8 cellular contexts compared by ENCODE assay signal in genomic region chr18:11947214-11948119, GRCh38. TPM values are rescaled to one million over a fixed set of nuclear protein-coding genes. Genes with fewer than 3 reads are reported as not detected.
DNase-seq lines count a peak whose midpoint lies in the region; ATAC-seq and TF ChIP-seq lines count a peak whose summit lies in the region.

No MANE protein-coding gene starts in this region.

- peak overlapping the region; percentile 99 for H4K91ac ChIP-seq in mesenchymal stem cell (ENCODE audit: low read length)

- H3K27ac ChIP-seq in mesenchymal stem cell (ENCODE audit: low read length, poor library complexity, severe bottlenecking), result peak overlapping the region; percentile 83

- peaks cover 4% of the 10 kb centered on the region for H3K36me3 Mint-ChIP-seq in effector memory CD8-positive, alpha-beta T cell (ENCODE audit: insufficient read depth)

- H3K9me3 ChIP-seq in mesenchymal stem cell (ENCODE audit: control insufficient read depth, low read length), result no peaks in the 10 kb centered on the region

- H3K4ac ChIP-seq in mesenchymal stem cell (ENCODE audit: low read depth in 1 of 2, low read length in 2 of 2), result peak overlapping the region; percentile 84 to 93

- H2BK12ac ChIP-seq in mesenchymal stem cell (ENCODE audit: low read length in 2 of 2), result peak overlapping the region; percentile 51 to 94

- H3K23ac ChIP-seq in mesenchymal stem cell (ENCODE audit: low read length in 2 of 2), result no peak overlapping the region

- peak overlapping the region; percentile 95 for H3K18ac ChIP-seq in mesenchymal stem cell (ENCODE audit: low read depth in 1 of 2, low read length in 2 of 2)

- H3K79me1 ChIP-seq in mesenchymal stem cell (replicated peaks; ENCODE audit: low read length, poor library complexity, severe bottlenecking), result no peaks in the 10 kb centered on the region

- peak overlapping the region in 1 of 2 experiments; percentile 72 for H3K4me3 ChIP-seq in mesenchymal stem cell (ENCODE audit: insufficient read depth in 1 of 2, low read depth in 1 of 2, low read length in 2 of 2)

- peak overlapping the region; percentile 83 to 92 for H3K27ac Mint-ChIP-seq in effector memory CD8-positive, alpha-beta T cell

- peak overlapping the region; percentile 94 for H3K9ac ChIP-seq in mesenchymal stem cell (ENCODE audit: low read length)

- no peaks in the 10 kb centered on the region for H3K27me3 ChIP-seq in mesenchymal stem cell (ENCODE audit: control insufficient read depth in 1 of 2, insufficient read depth in 1 of 2, low read length in 2 of 2)

- peak overlapping the region; percentile 97 for H2BK5ac ChIP-seq in mesenchymal stem cell (ENCODE audit: low read depth, low read length, poor library complexity, severe bottlenecking)

- POLR2A ChIA-PET in GM10248 (lab: Yijun Ruan, JAX), result no interaction called here

- peak overlapping the region; percentile 44 to 62 for H3K14ac ChIP-seq in mesenchymal stem cell (ENCODE audit: low read length in 2 of 2)

- peak; percentile 69 for DNase-seq in GM10248 (ENCODE audit: extremely low spot score)
- peak; percentile 90 for DNase-seq in NCI-H226
- DNase-seq in activated CD8-positive, alpha-beta memory T cell treated with anti-CD3 and anti-CD28 coated beads for 48 hours (ENCODE audit: low read depth in 2 of 3, low spot score in 2 of 3), result peak; percentile 20 to 38 (median 21)
- peak; percentile 21 to 39 (median 35) for DNase-seq in effector memory CD8-positive, alpha-beta T cell
- DNase-seq in mesenchymal stem cell, result peak; percentile 98
- peak; percentile 31 for DNase-seq in stimulated activated CD8-positive, alpha-beta memory T cell treated with anti-CD3 and anti-CD28 coated beads, Interleukin-12 subunit alpha, Interleukin-12 subunit beta, amount 100 ng/mL, for 24 hours (ENCODE audit: extremely low read depth)
- no peak for DNase-seq in NCI-H748 treated with DMSO at 0.1 percent for 48 hours (lab: John Stamatoyannopoulos, UW)

- H3K4me1 ChIP-seq in mesenchymal stem cell (ENCODE audit: control insufficient read depth, insufficient read depth, low read depth, low read length), result peaks cover 21% of the 10 kb centered on the region

- CTCF ChIA-PET in GM10248 (lab: Yijun Ruan, JAX), result interaction anchor here (0.6 to 6.5 kb wide), 8 partner anchors 9 to 91 kb away, joined by 3 to 29 read pairs (median 4); no protein-coding TSS in a partner anchor

- H3K36me3 ChIP-seq in mesenchymal stem cell (ENCODE audit: control insufficient read depth in 1 of 2, insufficient read depth in 2 of 2, low read depth in 1 of 2, low read length in 2 of 2), result no peaks in the 10 kb centered on the region

- ATAC-seq in HG02610 (IDR thresholded peaks at IDR 0.05; ENCODE audit: unreplicated experiment), result peak; percentile 94
- peak; percentile 88 for ATAC-seq in effector memory CD8-positive, alpha-beta T cell (replicated peaks)

- no peak for TF ChIP-seq CTCF in GM10248 (IDR thresholded peaks at IDR 0.05; ENCODE audit: control extremely low read depth, extremely low read depth, low read depth, missing control alignments)

- H2BK120ac ChIP-seq in mesenchymal stem cell (ENCODE audit: low read depth, low read length), result peak overlapping the region; percentile 97

- WGBS in mesenchymal stem cell, result 11% methylated on average over 50 of the region's 52 CpGs

- peak overlapping the region; percentile 84 to 86 for H3K4me3 Mint-ChIP-seq in effector memory CD8-positive, alpha-beta T cell

- no peaks in the 10 kb centered on the region for H3K9me3 Mint-ChIP-seq in effector memory CD8-positive, alpha-beta T cell

- H3K27me3 Mint-ChIP-seq in effector memory CD8-positive, alpha-beta T cell, result peaks cover 0 to 10% of the 10 kb centered on the region in 2 donors

- peak overlapping the region; percentile 99 for H2BK15ac ChIP-seq in mesenchymal stem cell (ENCODE audit: low read depth, poor library complexity, severe bottlenecking)

- H3K4me1 Mint-ChIP-seq in effector memory CD8-positive, alpha-beta T cell (ENCODE audit: low read depth in 2 of 2), result peaks cover 9 to 14% of the 10 kb centered on the region in 2 donors

- H2AK5ac ChIP-seq in mesenchymal stem cell (ENCODE audit: low read length, severe bottlenecking), result peak overlapping the region; percentile 92

- peak overlapping the region; percentile 99 for H4K8ac ChIP-seq in mesenchymal stem cell (ENCODE audit: low read length)

- H2AFZ ChIP-seq in mesenchymal stem cell (ENCODE audit: low read depth, low read length), result peak overlapping the region; percentile 55

- peak overlapping the region; percentile 47 for H3K4me2 ChIP-seq in mesenchymal stem cell (ENCODE audit: low read length, poor library complexity, severe bottlenecking)

RNA-seq across cellular contexts. Expression of gene IMPA2, which starts 33.8 kb away (rescaled TPM):
- polyA plus RNA-seq in mesenchymal stem cell (2013, experiment 1 of 2), result 12.3 TPM
- 12.2 TPM for polyA plus RNA-seq in mesenchymal stem cell (2013, experiment 2 of 2)

RNA-seq across cellular contexts. Expression of gene MPPE1, which starts 39.4 kb away (rescaled TPM):
- polyA plus RNA-seq in mesenchymal stem cell (2013, experiment 1 of 2), result 20.5 TPM
- 21.7 TPM for polyA plus RNA-seq in mesenchymal stem cell (2013, experiment 2 of 2)
